Comparison of ENCODE assay signal across 8 cellular contexts in the genomic region with DNA sequence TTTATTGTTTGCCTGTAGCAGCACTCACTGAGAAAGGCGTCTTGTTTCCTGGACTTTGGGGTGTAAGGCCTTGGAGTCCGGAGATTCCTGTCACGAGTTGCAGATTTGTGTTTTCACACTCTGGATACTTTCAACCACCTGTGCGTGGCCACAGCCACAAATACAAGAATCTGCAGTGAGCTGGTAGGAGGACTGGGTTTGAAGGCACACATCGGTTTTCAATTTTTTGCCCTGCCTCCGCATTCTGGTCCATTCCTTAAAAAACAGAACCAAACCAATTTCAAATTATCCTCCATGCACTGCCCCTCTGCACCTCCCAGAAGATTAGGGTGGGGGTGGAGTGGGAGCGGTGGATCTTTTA. TPM values are rescaled to one million over a fixed set of nuclear protein-coding genes. Genes with fewer than 3 reads are reported as not detected.
DNase-seq lines count a peak whose midpoint lies in the region; ATAC-seq and TF ChIP-seq lines count a peak whose summit lies in the region.

No MANE protein-coding gene starts in this region.

- H3K27me3 Mint-ChIP-seq in Caco-2 (ENCODE audit: insufficient read depth, unreplicated experiment) (no peaks in the 10 kb centered on the region), activated B cell treated with CpG ODN at 0.5 μM for 24 hours (no peaks in the 10 kb centered on the region)

- H3K36me3 ChIP-seq in Caco-2 (ENCODE audit: control insufficient read depth, insufficient read depth, low read length) (no peaks in the 10 kb centered on the region), osteoblast (ENCODE audit: insufficient read depth, low read length) (no peaks in the 10 kb centered on the region)

- H3K4me3 Mint-ChIP-seq in Caco-2 (ENCODE audit: unreplicated experiment): peak overlapping the region; percentile 87
- peak overlapping the region; percentile 95 for H3K4me3 Mint-ChIP-seq in activated B cell treated with CpG ODN at 0.5 μM for 24 hours

- 0 out of 2 replicates have a peak, but pooled peaks cover 5% of the 10 kb centered on the region for H3K9me3 ChIP-seq in Caco-2
- no peaks in the 10 kb centered on the region for H3K9me3 ChIP-seq in osteoblast (ENCODE audit: low read depth, low read length)

- H3K4me1 ChIP-seq in Caco-2 (no peaks in the 10 kb centered on the region; the same call in 1 of the 2 replicates), osteoblast (ENCODE audit: insufficient read depth, low read length) (peaks cover 9% of the 10 kb centered on the region)

- H3K27ac ChIP-seq in osteoblast (ENCODE audit: low read depth, low read length): peak overlapping the region; percentile 89

- H3K4me3 ChIP-seq in Caco-2 (ENCODE audit: low read depth, low read length): peak overlapping the region; percentile 73
- peak overlapping the region; percentile 94 for H3K4me3 ChIP-seq in osteoblast (ENCODE audit: insufficient read depth, low read length)

- CTCF ChIA-PET in Caco-2 (lab: Charles Lee) (no interaction called here), activated B cell treated with CpG ODN at 0.5 μM for 24 hours (lab: Charles Lee) (no interaction called here)

- peaks cover 9% of the 10 kb centered on the region for H3K36me3 Mint-ChIP-seq in Caco-2 (ENCODE audit: insufficient read depth, unreplicated experiment)
- peaks cover 12% of the 10 kb centered on the region for H3K36me3 Mint-ChIP-seq in activated B cell treated with CpG ODN at 0.5 μM for 24 hours (ENCODE audit: low read depth)

- peak overlapping the region; percentile 87 for H3K4me2 ChIP-seq in osteoblast (ENCODE audit: insufficient read depth, low read length)

- peaks cover 10% of the 10 kb centered on the region for H3K9me3 Mint-ChIP-seq in Caco-2 (ENCODE audit: unreplicated experiment)
- no peaks in the 10 kb centered on the region for H3K9me3 Mint-ChIP-seq in activated B cell treated with CpG ODN at 0.5 μM for 24 hours

- H3K27me3 ChIP-seq in Caco-2 (replicated peaks; ENCODE audit: control insufficient read depth, insufficient read depth, low read length): no peaks in the 10 kb centered on the region
- no peaks in the 10 kb centered on the region for H3K27me3 ChIP-seq in osteoblast (ENCODE audit: insufficient read depth, low read length)

- peaks cover 55% of the 10 kb centered on the region for H3K79me2 ChIP-seq in osteoblast (ENCODE audit: insufficient read depth, low read length)

- H3K27ac Mint-ChIP-seq in Caco-2 (ENCODE audit: unreplicated experiment): peak overlapping the region; percentile 95
- peak overlapping the region; percentile 88 for H3K27ac Mint-ChIP-seq in activated B cell treated with CpG ODN at 0.5 μM for 24 hours

- TF ChIP-seq CTCF in Caco-2 (IDR thresholded peaks at IDR 0.05; ENCODE audit: insufficient read depth in 1 of 2, low read depth in 1 of 2, low read length in 1 of 2, severe bottlenecking in 1 of 2, unreplicated experiment in 1 of 2): no peak
- no peak for TF ChIP-seq CTCF in activated B cell treated with CpG ODN at 0.5 μM for 24 hours (IDR thresholded peaks at IDR 0.05)
- no peak for TF ChIP-seq CTCF in osteoblast (IDR thresholded peaks at IDR 0.05; ENCODE audit: extremely low read depth, low read depth, low read length)

- no peaks in the 10 kb centered on the region for H4K20me1 ChIP-seq in osteoblast (ENCODE audit: insufficient read depth, low read length)

- H2AFZ ChIP-seq in osteoblast (ENCODE audit: low read length): peak overlapping the region; percentile 99

- ATAC-seq in HG03066 (IDR thresholded peaks at IDR 0.05; ENCODE audit: low read depth, unreplicated experiment) (peak; percentile 20), activated B cell treated with CpG ODN at 0.5 μM for 24 hours (ENCODE audit: low read depth) (no peak)

- POLR2A ChIA-PET in Caco-2 (lab: Charles Lee): interaction anchor here (0.6 to 1.8 kb wide), 3 partner anchors 74 to 1217 kb away, joined by 4 to 6 read pairs (median 4); partner anchors contain the start of gene CHCHD3
- POLR2A ChIA-PET in activated B cell treated with CpG ODN at 0.5 μM for 24 hours (lab: Charles Lee): interaction anchor here (0.6 to 1.8 kb wide), 3 partner anchors 114 to 251 kb away, joined by 3 to 12 read pairs (median 4); partner anchors contain the start of gene CHCHD3

- peaks cover 7% of the 10 kb centered on the region for H3K4me1 Mint-ChIP-seq in Caco-2 (ENCODE audit: low read depth, unreplicated experiment)
- H3K4me1 Mint-ChIP-seq in activated B cell treated with CpG ODN at 0.5 μM for 24 hours: peaks cover 27% of the 10 kb centered on the region

- DNase-seq in Caco-2: no peak
- DNase-seq in activated B cell treated with CpG ODN at 0.5 μM for 24 hours: no peak
- DNase-seq in fibroblast of peridontal ligament (ENCODE audit: extremely low read depth): peak; percentile 19
- no peak for DNase-seq in osteoblast (ENCODE audit: insufficient read length, low spot score, missing footprints)
- no peak for DNase-seq in NCI-H1048 (lab: John Stamatoyannopoulos, UW)
- DNase-seq in SIG-M5 treated with dmso at 0.1 percent for 504 hours (lab: John Stamatoyannopoulos, UW; ENCODE audit: unreplicated experiment): no peak
- no peak for DNase-seq in HuH-7.5 (ENCODE audit: low spot score)

- intact Hi-C loops in Caco-2 (cut with micrococcal nuclease; ENCODE audit: unreplicated experiment) (loop anchor here (1.0 kb wide), 1 partner anchor 171 kb away; the partner anchor contains the start of gene CHCHD3), activated B cell treated with CpG ODN at 0.5 μM for 24 hours (cut with micrococcal nuclease) (loop anchor here (2.0 to 5.0 kb wide), 3 partner anchors 1205 to 1957 kb away; partner anchors contain the start of genes AKR1B1, BPGM and WDR91)

- TSS peak; percentile 56 for BruUV-seq in Caco-2 (replicated peaks; lab: Mats Ljungman, UMichigan)

RNA-seq across cellular contexts. Expression of gene EXOC4, which starts 0.6 kb away (rescaled TPM):
- total RNA-seq in Caco-2 (2022): 66.2 and 68.4 TPM in 2 replicates
- 89.1 and 103 TPM in 2 replicates for total RNA-seq in activated B cell treated with CpG ODN at 0.5 μM for 24 hours
- 113 and 134 TPM in 2 replicates for total RNA-seq in osteoblast
